11 cellular contexts compared by ENCODE assay signal in the genomic region with DNA sequence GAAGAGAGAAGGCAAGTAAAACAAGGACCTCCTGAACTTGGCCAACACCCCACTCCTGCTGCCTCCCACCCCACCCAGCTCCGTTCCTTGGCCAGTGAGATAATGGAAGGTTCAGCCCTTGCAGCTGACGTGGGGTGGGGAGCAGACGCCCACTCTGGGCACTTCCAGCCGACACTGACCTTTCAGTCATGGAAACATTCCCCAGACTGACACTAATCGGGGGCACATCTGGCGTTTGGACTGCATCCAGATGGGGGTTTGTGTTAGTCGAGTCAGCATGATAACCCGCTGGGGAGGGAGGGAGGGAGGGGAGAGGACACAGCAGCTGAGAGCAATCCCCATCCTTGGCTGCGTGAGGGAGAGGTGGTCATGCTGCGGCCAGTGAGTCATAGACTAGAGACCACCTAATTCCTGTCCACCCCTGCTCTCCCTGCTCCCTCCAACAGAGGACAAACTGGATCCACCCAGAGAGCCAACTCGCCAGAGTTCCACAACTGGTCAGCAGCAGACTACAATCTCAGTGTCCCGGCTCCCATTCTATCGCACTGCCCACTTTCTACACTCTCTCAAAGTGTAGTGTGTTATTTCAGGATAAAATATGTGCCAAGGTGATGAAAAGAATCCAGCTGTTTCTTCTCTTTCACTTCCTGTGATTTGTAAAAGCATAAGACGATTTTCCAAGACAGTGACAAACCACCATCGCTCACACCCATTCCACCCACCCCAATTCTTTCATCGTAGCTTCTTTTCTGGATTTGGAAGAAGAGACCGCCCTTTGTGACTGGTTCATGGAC.
DNase-seq lines count a peak whose midpoint lies in the region; ATAC-seq and TF ChIP-seq lines count a peak whose summit lies in the region.
"Had no signal": no experiment of that assay in that cellular context is flagged by ENCODE, and none has a peak within 500 bp of the region (broad histone marks: within the 10 kb centered on the region; RNA-seq: fewer than 3 reads in every experiment).

No MANE protein-coding gene starts in this region.

- peaks cover 0 to 12% (median 2%) of the 10 kb centered on the region in 6 donors for H3K4me1 ChIP-seq in spleen

- TF ChIP-seq POLR2A in spleen (IDR thresholded peaks at IDR 0.05) = no peak

- H3K27ac ChIP-seq in spleen = peak overlapping the region in 5 of 8 donors; percentile 50 to 74 (median 59)

- ATAC-seq in GM18873 (IDR thresholded peaks at IDR 0.05; ENCODE audit: low FRiP score, unreplicated experiment) = no peak
- ATAC-seq in GM21737 (IDR thresholded peaks at IDR 0.05; ENCODE audit: unreplicated experiment) = no peak
- ATAC-seq: activated T-cell treated with anti-CD3 and anti-CD28 coated beads, Interleukin-2, amount 50 U/mL, for 4 hours; natural killer cell had no signal

- H3K27me3 ChIP-seq in spleen (replicated peaks in 1 of 7) = peaks cover 0 to 6% (median 0%) of the 10 kb centered on the region in 7 donors

- WGBS in spleen, 5 donors = 50 to 70% (median 65%) methylated on average over 16 to 17 of the region's 17 CpGs

- H3K9me3 ChIP-seq in spleen = no peaks in the 10 kb centered on the region

- no peaks in the 10 kb centered on the region for H3K36me3 ChIP-seq in spleen

- DNase-seq in HS-27A (ENCODE audit: low read depth) (peak; percentile 31), brain pericyte (ENCODE audit: low read depth, low spot score) (peak; percentile 99), left kidney (ENCODE audit: low read depth, low spot score) (peak; percentile 80), spleen (no peak), NAMALWA (ENCODE audit: low spot score) (no peak)
- DNase-seq in NK-92 treated with Interleukin-12 subunit alpha and Interleukin-12 subunit beta, amount 100 ng/mL, for 24 hours (lab: John Stamatoyannopoulos, UW) = no peak
- DNase-seq: activated T-cell treated with anti-CD3 and anti-CD28 coated beads, Interleukin-2, amount 50 U/mL, for 4 hours; natural killer cell; NCI-H446 treated with DMSO at 0.1 percent for 48 hours had no signal

- no peak overlapping the region for H3K4me3 ChIP-seq in spleen

- no peak for TF ChIP-seq CTCF in spleen (IDR thresholded peaks at IDR 0.05 in 8 of 11, conservative IDR thresholded peaks at IDR 0.05 in 3 of 11)

- intact Hi-C loops in spleen (cut with DNase I; ENCODE audit: low total_unique reads) = no loop called here

Comparison
In these comparisons a context has a peak if more than half of its experiments do, and no peak if none do; other contexts are left out.
1. DNase-seq: peak in HS-27A (single experiment), brain pericyte (single experiment) and left kidney (single experiment); none in spleen (single experiment), NK-92 treated with Interleukin-12 subunit alpha and Interleukin-12 subunit beta, amount 100 ng/mL, for 24 hours (single experiment) and NAMALWA (single experiment).